In genomic region chr1:36612881-36613280, GRCh38 we compare ENCODE assay signal across 18 cellular contexts.
DNase-seq lines count a peak whose midpoint lies in the region; ATAC-seq and TF ChIP-seq lines count a peak whose summit lies in the region.
"Had no signal": no experiment of that assay in that cellular context is flagged by ENCODE, and none has a peak within 500 bp of the region (broad histone marks: within the 10 kb centered on the region; RNA-seq: fewer than 3 reads in every experiment).

No MANE protein-coding gene starts in this region.

- no peaks in the 10 kb centered on the region for H4K20me1 ChIP-seq in HCT116 (ENCODE audit: insufficient read depth)

- H3K27ac ChIP-seq in HCT116 (ENCODE audit: low read depth, low read length) (no peak overlapping the region), RWPE2 (ENCODE audit: poor library complexity, severe bottlenecking) (no peak overlapping the region)
- H3K27ac ChIP-seq: lower lobe of right lung, right lobe of liver, SJSA1 had no signal

- no peaks in the 10 kb centered on the region for H3K9me2 ChIP-seq in HCT116 (ENCODE audit: insufficient read depth)

- H3K9me3 ChIP-seq in HCT116 (ENCODE audit: control insufficient read depth in 1 of 2, insufficient read depth in 1 of 2, low read depth in 1 of 2, low read length in 2 of 2) (no peaks in the 10 kb centered on the region), RWPE2 (ENCODE audit: severe bottlenecking) (no peaks in the 10 kb centered on the region)
- H3K9me3 ChIP-seq: lower lobe of right lung, right lobe of liver, SJSA1 had no signal

- RAD21 ChIA-PET in HCT116 (lab: Charles Lee; ENCODE audit: low non-redundant PET in 1 of 2, low total read pairs in 2 of 2, uncharacterized antibody in 2 of 2, unreplicated experiment in 2 of 2): no interaction called here

- BruUV-seq in HCT116 (replicated peaks; lab: Mats Ljungman, UMichigan): no TSS peak

- no peaks in the 10 kb centered on the region for H3K79me2 ChIP-seq in HCT116 (ENCODE audit: insufficient read depth, low read length)

- no peak overlapping the region for H3K4me3 ChIP-seq in HCT116 (replicated peaks in 1 of 2; ENCODE audit: low read depth in 1 of 2, low read length in 2 of 2)
- H3K4me3 ChIP-seq in RWPE2 (ENCODE audit: severe bottlenecking): no peak overlapping the region
- H3K4me3 ChIP-seq: lower lobe of right lung, right lobe of liver, SJSA1 had no signal

- POLR2A ChIA-PET in HCT116 (lab: Charles Lee): no interaction called here

- no peak for TF ChIP-seq RAD21 in HCT116 (IDR thresholded peaks at IDR 0.05; ENCODE audit: low read depth)

- H3K9ac ChIP-seq in HCT116 (ENCODE audit: low read length): no peak overlapping the region

- H3K36me3 ChIP-seq in HCT116 (ENCODE audit: control insufficient read depth in 1 of 2, insufficient read depth in 2 of 2, low read length in 2 of 2): no peaks in the 10 kb centered on the region
- no peaks in the 10 kb centered on the region for H3K36me3 ChIP-seq in RWPE2 (ENCODE audit: low read depth)
- H3K36me3 ChIP-seq: lower lobe of right lung, right lobe of liver, SJSA1 had no signal

- no peak for TF ChIP-seq POLR2A in HCT116 (IDR thresholded peaks at IDR 0.05; ENCODE audit: borderline replicate concordance, extremely low read depth, insufficient read depth, insufficient read length)

- H3K4me1 ChIP-seq in HCT116 (ENCODE audit: control insufficient read depth in 1 of 2, insufficient read depth in 2 of 2, low read length in 2 of 2) (no peaks in the 10 kb centered on the region), RWPE2 (ENCODE audit: insufficient read depth, poor library complexity, severe bottlenecking) (no peaks in the 10 kb centered on the region)
- H3K4me1 ChIP-seq: lower lobe of right lung, right lobe of liver, SJSA1 had no signal

- peak; percentile 51 for DNase-seq in D341Med (ENCODE audit: low spot score)
- no peak for DNase-seq in HCT116 (ENCODE audit: low read depth, low spot score)
- no peak for DNase-seq in RWPE2 (ENCODE audit: low spot score)
- DNase-seq in left lobe of liver (ENCODE audit: low spot score): no peak
- DNase-seq in middle frontal gyrus (ENCODE audit: extremely low spot score, low spot score): no peak
- no peak for DNase-seq in SW480 (ENCODE audit: low spot score)
- no peak for DNase-seq in effector CD4-positive, alpha-beta T cell
- DNase-seq: activated naive CD4-positive, alpha-beta T cell treated with anti-CD3 and anti-CD28 coated beads, Interleukin-2, amount 10 ng/mL, durations not matched to agents 7 days and 5 days; activated T-cell treated with anti-CD3 and anti-CD28 coated beads, Interleukin-2, amount 50 U/mL, for 4 hours; aorta; lower lobe of right lung; MM.1S; NCI-H1930; right lobe of liver; stimulated activated naive B cell treated with anti-CD40 and anti-IgM and Interleukin-4, amounts not matched to agents 10 μg/mL and 1 μg/mL and 100 μg/mL, for 72 hours had no signal

- H3K27me3 ChIP-seq in HCT116 (ENCODE audit: insufficient read depth, low read length) (peaks cover 21% of the 10 kb centered on the region; the same call in 1 of the 2 replicates), RWPE2 (ENCODE audit: insufficient read depth, poor library complexity, severe bottlenecking) (no peaks in the 10 kb centered on the region)
- H3K27me3 ChIP-seq: right lobe of liver had no signal

- CTCF ChIA-PET in HCT116 (lab: Charles Lee): no interaction called here

- intact Hi-C loops in HCT116 (cut with micrococcal nuclease): loop anchor here (10.0 kb wide), 1 partner anchor 712 kb away; no protein-coding TSS in a partner anchor

- ATAC-seq in HCT116 (peak; percentile 28; the same call in 1 of the 2 replicates), RWPE2 (ENCODE audit: low read depth) (peak; percentile 43; the same call in 2 of the 3 replicates), left lobe of liver (peak; percentile 19), HG03565 (IDR thresholded peaks at IDR 0.05; ENCODE audit: unreplicated experiment) (no peak)
- ATAC-seq: activated CD4-positive, CD25-positive, alpha-beta regulatory T cell treated with anti-CD3 and anti-CD28 coated beads, Interleukin-2, amount 50 U/mL, for 24 hours; activated T-cell treated with anti-CD3 and anti-CD28 coated beads, Interleukin-2, amount 50 U/mL, for 4 hours; lower lobe of right lung; stimulated activated naive B cell treated with anti-CD40 and anti-IgM and Interleukin-4, amounts not matched to agents 10 μg/mL and 1 μg/mL and 100 μg/mL, for 72 hours had no signal

- TF ChIP-seq CTCF in HCT116 (IDR thresholded peaks at IDR 0.05 in 2 of 3, conservative IDR thresholded peaks at IDR 0.05 in 1 of 3; ENCODE audit: borderline replicate concordance in 1 of 3, insufficient read depth in 1 of 3, low read depth in 2 of 3, low read length in 2 of 3) (peak; percentile 21 to 45 (median 35); a peak in 4 of 6 replicates), RWPE2 (IDR thresholded peaks at IDR 0.05; ENCODE audit: poor library complexity, severe bottlenecking) (no peak)

- H3K4me2 ChIP-seq in HCT116 (ENCODE audit: low read length): no peak overlapping the region

- no peak overlapping the region for H2AFZ ChIP-seq in HCT116 (ENCODE audit: low read depth, low read length, poor library complexity, severe bottlenecking)

TF ChIP-seq in HCT116, 20 proteins besides CTCF, POLR2A, EP300 and RAD21:
- TF ChIP-seq CBX3 (IDR thresholded peaks at IDR 0.05; ENCODE audit: low read depth): no peak
